ENCODE assay signal across 8 cellular contexts in the genomic region with DNA sequence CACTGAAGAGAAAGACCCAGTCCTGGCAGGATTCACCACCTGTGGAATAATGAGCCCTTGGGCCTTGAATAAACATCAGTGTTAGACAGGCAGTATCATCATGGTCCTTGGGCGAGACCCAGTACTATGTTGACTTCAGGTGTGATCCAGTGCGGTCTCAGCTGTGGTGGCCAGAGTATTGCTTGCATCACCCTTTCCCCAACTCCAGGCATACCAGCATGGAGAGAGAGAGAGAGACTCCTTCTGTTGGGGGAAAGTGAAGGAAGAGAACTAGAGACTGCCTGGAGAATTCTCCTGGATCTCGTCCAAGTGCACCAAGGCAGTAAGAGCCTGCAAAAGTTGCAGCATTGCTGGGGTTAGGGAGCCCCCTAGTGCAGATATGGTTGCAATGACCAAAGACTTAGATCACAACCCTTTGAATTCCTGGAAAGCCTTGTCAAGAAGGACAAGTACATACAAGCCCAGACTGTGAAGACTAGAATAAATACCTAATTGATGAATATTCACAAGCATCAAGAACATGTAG.
DNase-seq lines count a peak whose midpoint lies in the region; ATAC-seq and TF ChIP-seq lines count a peak whose summit lies in the region.

No MANE protein-coding gene starts in this region.

- no peaks in the 10 kb centered on the region for H3K36me3 ChIP-seq in BE2C
- no peaks in the 10 kb centered on the region for H3K36me3 ChIP-seq in kidney epithelial cell (ENCODE audit: control insufficient read depth, insufficient read depth, low read length)

- no peak overlapping the region for H3K27ac Mint-ChIP-seq in T-helper 17 cell
- H3K27ac Mint-ChIP-seq in MCF 10A (ENCODE audit: low read depth, unreplicated experiment) = no peak overlapping the region

- H3K36me3 Mint-ChIP-seq in T-helper 17 cell (ENCODE audit: low read depth) = no peaks in the 10 kb centered on the region
- no peaks in the 10 kb centered on the region for H3K36me3 Mint-ChIP-seq in MCF 10A (ENCODE audit: insufficient read depth, unreplicated experiment)

- H3K4me1 ChIP-seq in BE2C = no peaks in the 10 kb centered on the region

- POLR2A ChIA-PET in MCF 10A (lab: Yijun Ruan, JAX) = no interaction called here

- DNase-seq in BE2C = peak; percentile 64
- peak; percentile 20 for DNase-seq in NCI-H187 treated with DMSO at 0.1 percent for 48 hours (lab: John Stamatoyannopoulos, UW)
- peak in 1 of 3 donors; percentile 14 for DNase-seq in T-helper 17 cell
- DNase-seq in MCF 10A (ENCODE audit: unreplicated experiment) = peak; percentile 91
- DNase-seq in kidney epithelial cell (ENCODE audit: low read depth) = peak; percentile 42
- peak; percentile 13 to 26 for DNase-seq in stimulated activated CD4-positive, alpha-beta T cell treated with anti-CD3 and anti-CD28 coated beads, Interleukin-4, amount 100 ng/mL, for 48 hours (ENCODE audit: low read depth in 2 of 2)

- H3K9me3 Mint-ChIP-seq in MCF 10A (ENCODE audit: unreplicated experiment) = peaks cover 15% of the 10 kb centered on the region

- no peaks in the 10 kb centered on the region for H3K27me3 Mint-ChIP-seq in T-helper 17 cell
- H3K27me3 Mint-ChIP-seq in MCF 10A (ENCODE audit: insufficient read depth, unreplicated experiment) = no peaks in the 10 kb centered on the region

- CTCF ChIA-PET in MCF 10A (lab: Yijun Ruan, JAX) = no interaction called here

- no peak overlapping the region for H3K4me3 Mint-ChIP-seq in T-helper 17 cell
- H3K4me3 Mint-ChIP-seq in MCF 10A (ENCODE audit: unreplicated experiment) = no peak overlapping the region

- ATAC-seq in GM21717 (IDR thresholded peaks at IDR 0.05; ENCODE audit: unreplicated experiment) (peak; percentile 69), T-helper 17 cell (peak; percentile 54), HG03280 (IDR thresholded peaks at IDR 0.05; ENCODE audit: unreplicated experiment) (no peak)

- H3K9me3 ChIP-seq in BE2C (no peaks in the 10 kb centered on the region), T-helper 17 cell (ENCODE audit: control insufficient read depth, low read length, poor library complexity, severe bottlenecking) (no peaks in the 10 kb centered on the region)

- H3K4me3 ChIP-seq in BE2C (ENCODE audit: low read depth, low read length) = no peak overlapping the region
- no peak overlapping the region for H3K4me3 ChIP-seq in kidney epithelial cell (ENCODE audit: low read depth, low read length)

- no TSS peak for BruUV-seq in MCF 10A (replicated peaks; lab: Mats Ljungman, UMichigan)

- intact Hi-C loops in MCF 10A (cut with micrococcal nuclease) = loop anchor here (1.0 to 5.0 kb wide), 5 partner anchors 285 to 903 kb away; partner anchors contain the start of gene VBP1

- H3K4me1 Mint-ChIP-seq in T-helper 17 cell (no peaks in the 10 kb centered on the region), MCF 10A (ENCODE audit: insufficient read depth, unreplicated experiment) (peaks cover 6% of the 10 kb centered on the region)

- H3K27me3 ChIP-seq in BE2C (no peaks in the 10 kb centered on the region), kidney epithelial cell (ENCODE audit: control insufficient read depth, insufficient read depth, low read length) (no peaks in the 10 kb centered on the region)

- TF ChIP-seq CTCF in BE2C (IDR thresholded peaks at IDR 0.05; ENCODE audit: low read depth, low read length) (peak; percentile 79), MCF 10A (IDR thresholded peaks at IDR 0.05; ENCODE audit: unreplicated experiment) (peak; percentile 61), kidney epithelial cell (IDR thresholded peaks at IDR 0.05; ENCODE audit: insufficient read depth, low read length, poor library complexity, severe bottlenecking) (peak; percentile 62)
